Comparison of ENCODE assay signal across 8 cellular contexts in genomic region chr7:80699030-80699638, GRCh38.
DNase-seq lines count a peak whose midpoint lies in the region; ATAC-seq, FAIRE-seq and TF ChIP-seq lines count a peak whose summit lies in the region.
"Had no signal": no experiment of that assay in that cellular context is flagged by ENCODE, and none has a peak within 500 bp of the region (broad histone marks: within the 10 kb centered on the region; RNA-seq: fewer than 3 reads in every experiment).

No MANE protein-coding gene starts in this region.

- FAIRE-seq in GM12892 (lab: Jason Lieb, UNC) (peak; percentile 90), small intestine (lab: Jason Lieb, UNC) (peak; percentile 57)

- no peak for TF ChIP-seq POLR2A in GM12892 (IDR thresholded peaks at IDR 0.05; ENCODE audit: low read depth, low read length)

- no peaks in the 10 kb centered on the region for H3K27me3 ChIP-seq in heart right ventricle
- no peaks in the 10 kb centered on the region for H3K27me3 ChIP-seq in small intestine (ENCODE audit: control insufficient read depth in 2 of 2, insufficient read depth in 2 of 2, low read length in 2 of 2)

- DNase-seq in GM12892 (ENCODE audit: insufficient read length) (no peak), NCI-H1417 treated with DMSO at 0.1 percent for 48 hours (lab: John Stamatoyannopoulos, UW) (peak; percentile 16), SW480 (ENCODE audit: low spot score) (peak; percentile 72), heart right ventricle (no peak), small intestine (peak; percentile 65)
- DNase-seq in activated naive CD4-positive, alpha-beta T cell treated with anti-CD3 and anti-CD28 coated beads, Interleukin-2, amount 50 U/mL, for 72 hours (ENCODE audit: low spot score in 2 of 2) = no peak

- no peaks in the 10 kb centered on the region for H3K36me3 Mint-ChIP-seq in activated naive CD4-positive, alpha-beta T cell treated with anti-CD3 and anti-CD28 coated beads, Interleukin-2, amount 50 U/mL, for 72 hours
- H3K36me3 Mint-ChIP-seq: activated naive CD8-positive, alpha-beta T cell had no signal

- intact Hi-C loops in heart right ventricle (cut with DNase I) = loop anchor here in 9 of 10 donors (1.0 to 10.0 kb wide), 10 partner anchors 216 to 773 kb away; partner anchors contain the start of gene SEMA3C (in 5 of the 9)

- WGBS in heart right ventricle, 2 donors = 20 to 21% methylated on average over 5 of the region's 5 CpGs
- 19 to 21% (median 20%) methylated on average over 5 of the region's 5 CpGs for WGBS in small intestine, 3 donors

- H3K4me3 ChIP-seq in heart right ventricle (no peak overlapping the region), small intestine (ENCODE audit: low read depth in 1 of 2, low read length in 2 of 2) (no peak overlapping the region)

- H3K4me1 ChIP-seq in heart right ventricle = peaks cover 0 to 11% (median 5%) of the 10 kb centered on the region in 9 donors
- no peaks in the 10 kb centered on the region for H3K4me1 ChIP-seq in small intestine (ENCODE audit: control insufficient read depth in 2 of 2, insufficient read depth in 1 of 2, low read depth in 1 of 2, low read length in 1 of 2)

- H3K36me3 ChIP-seq in heart right ventricle (no peaks in the 10 kb centered on the region), small intestine (ENCODE audit: control insufficient read depth in 2 of 2, insufficient read depth in 2 of 2, low read length in 2 of 2) (no peaks in the 10 kb centered on the region)

- TF ChIP-seq CTCF in heart right ventricle (IDR thresholded peaks at IDR 0.05) = peak; percentile 50 to 84 (median 71)

- peaks cover 0 to under 1% of the 10 kb centered on the region in 2 donors for H3K9me3 Mint-ChIP-seq in activated naive CD4-positive, alpha-beta T cell treated with anti-CD3 and anti-CD28 coated beads, Interleukin-2, amount 50 U/mL, for 72 hours

- ATAC-seq in HG02571 (IDR thresholded peaks at IDR 0.05; ENCODE audit: unreplicated experiment) (peak; percentile 63), heart right ventricle (peak in 7 of 8 donors; percentile 47 to 80 (median 73))
- ATAC-seq in activated naive CD4-positive, alpha-beta T cell treated with anti-CD3 and anti-CD28 coated beads, Interleukin-2, amount 50 U/mL, for 72 hours = no peak

- H3K27ac ChIP-seq in heart right ventricle (no peak overlapping the region), small intestine (ENCODE audit: low read depth in 1 of 2, low read length in 1 of 2) (no peak overlapping the region)

- no peak overlapping the region for H3K27ac Mint-ChIP-seq in activated naive CD4-positive, alpha-beta T cell treated with anti-CD3 and anti-CD28 coated beads, Interleukin-2, amount 50 U/mL, for 72 hours
- H3K27ac Mint-ChIP-seq: activated naive CD8-positive, alpha-beta T cell had no signal

- H3K9me3 ChIP-seq in heart right ventricle (peaks cover 0 to 16% (median 6%) of the 10 kb centered on the region in 11 donors), small intestine (ENCODE audit: control insufficient read depth, low read depth) (no peaks in the 10 kb centered on the region)

Comparison
In these comparisons a context has a peak if more than half of its experiments do, and no peak if none do; other contexts are left out.
1. DNase-seq: peak in NCI-H1417 treated with DMSO at 0.1 percent for 48 hours (single experiment), SW480 (single experiment) and small intestine (single experiment); none in GM12892 (single experiment), heart right ventricle (0 of 2) and activated naive CD4-positive, alpha-beta T cell treated with anti-CD3 and anti-CD28 coated beads, Interleukin-2, amount 50 U/mL, for 72 hours (0 of 2).
2. ATAC-seq: peak in HG02571 (single experiment) and heart right ventricle (7 of 8); none in activated naive CD4-positive, alpha-beta T cell treated with anti-CD3 and anti-CD28 coated beads, Interleukin-2, amount 50 U/mL, for 72 hours (0 of 2).